26 cellular contexts compared by ENCODE assay signal in genomic region chr15:40241305-40242215, GRCh38. TPM values are rescaled to one million over a fixed set of nuclear protein-coding genes. Genes with fewer than 3 reads are reported as not detected.
DNase-seq lines count a peak whose midpoint lies in the region; ATAC-seq and TF ChIP-seq lines count a peak whose summit lies in the region.
"Had no signal": no experiment of that assay in that cellular context is flagged by ENCODE, and none has a peak within 500 bp of the region (broad histone marks: within the 10 kb centered on the region; RNA-seq: fewer than 3 reads in every experiment).

No MANE protein-coding gene starts in this region.

- H3K4me3 ChIP-seq in right atrium auricular region = no peak overlapping the region
- peak overlapping the region; percentile 58 for H3K4me3 ChIP-seq in epithelial cell of esophagus (ENCODE audit: low read length)
- H3K4me3 ChIP-seq: GM23338, lower lobe of right lung, transverse colon had no signal

- peak; percentile 30 for DNase-seq in right atrium auricular region (ENCODE audit: low spot score)
- no peak for DNase-seq in left cardiac atrium
- DNase-seq in epithelial cell of esophagus (ENCODE audit: low read depth) = no peak
- DNase-seq in osteocyte (ENCODE audit: extremely low spot score, unreplicated experiment) = peak; percentile 81
- DNase-seq in stimulated activated naive CD8-positive, alpha-beta T cell treated with anti-CD3 and anti-CD28 coated beads, Interleukin-15, Interleukin-2, amounts not matched to agents 100 U/mL and 50 U/mL, for 24 hours = no peak
- no peak for DNase-seq in GM13976 (ENCODE audit: low spot score)
- DNase-seq in GDM1 (lab: John Stamatoyannopoulos, UW) = no peak
- DNase-seq: activated CD4-positive, alpha-beta T cell treated with anti-CD3 and anti-CD28 coated beads, Interleukin-2, amount 50 U/mL, for 1 hour; activated gamma-delta T cell treated with Interleukin-2 at 50 U/mL for 16 hours; cortex of kidney; DMS79 treated with DMSO at 0.1 percent for 48 hours; foreskin fibroblast; immature natural killer cell; IMR-90; lower lobe of right lung; NCI-H510A treated with DMSO at 0.1 percent for 48 hours; stimulated activated CD4-positive, alpha-beta T cell treated with anti-CD3 and anti-CD28 coated beads, Interleukin-4, amount 100 ng/mL, for 24 hours; stimulated activated naive CD8-positive, alpha-beta T cell treated with anti-CD3 and anti-CD28 coated beads, Interleukin-15, amount 100 ng/mL, for 72 hours; transverse colon had no signal

- no peaks in the 10 kb centered on the region for H3K36me3 Mint-ChIP-seq in osteocyte (ENCODE audit: unreplicated experiment)
- H3K36me3 Mint-ChIP-seq: brain, immature natural killer cell had no signal

- ATAC-seq in left cardiac atrium (no peak), HG02759 (IDR thresholded peaks at IDR 0.05; ENCODE audit: unreplicated experiment) (no peak)
- ATAC-seq in stimulated activated naive CD8-positive, alpha-beta T cell treated with anti-CD3 and anti-CD28 coated beads, Interleukin-15, Interleukin-2, amounts not matched to agents 100 U/mL and 50 U/mL, for 24 hours = no peak
- ATAC-seq: GM23338; lower lobe of right lung; SK-N-SH treated with all-trans-retinoic acid at 6 μM for 48 hours; stimulated activated naive CD8-positive, alpha-beta T cell treated with anti-CD3 and anti-CD28 coated beads, Interleukin-15, amount 100 ng/mL, for 72 hours had no signal

- peaks cover 0 to 16% of the 10 kb centered on the region in 2 donors for H3K4me1 ChIP-seq in right atrium auricular region

- H3K36me3 ChIP-seq in right atrium auricular region = no peaks in the 10 kb centered on the region
- H3K36me3 ChIP-seq: lower lobe of right lung, transverse colon had no signal

- no peaks in the 10 kb centered on the region for H3K27me3 ChIP-seq in right atrium auricular region

- no peaks in the 10 kb centered on the region for H3K9me3 Mint-ChIP-seq in osteocyte (ENCODE audit: unreplicated experiment)
- H3K9me3 Mint-ChIP-seq: GM23338; immature natural killer cell; stimulated activated naive CD8-positive, alpha-beta T cell treated with anti-CD3 and anti-CD28 coated beads, Interleukin-15, amount 100 ng/mL, for 72 hours; T-helper 2 cell treated with Interferon-gamma antibody and Interleukin-4, amounts not matched to agents 5 μg/mL and 100 μg/mL, for 36 hours had no signal

- no peak overlapping the region for H3K27ac Mint-ChIP-seq in osteocyte (ENCODE audit: unreplicated experiment)
- H3K27ac Mint-ChIP-seq: brain; GM23338; immature natural killer cell; stimulated activated naive CD8-positive, alpha-beta T cell treated with anti-CD3 and anti-CD28 coated beads, Interleukin-15, amount 100 ng/mL, for 72 hours; T-helper 2 cell treated with Interferon-gamma antibody and Interleukin-4, amounts not matched to agents 5 μg/mL and 100 μg/mL, for 36 hours had no signal

- H3K4me1 Mint-ChIP-seq in osteocyte (ENCODE audit: unreplicated experiment) = peaks cover 9% of the 10 kb centered on the region

- in situ Hi-C loops in GM13976 (cut with MboI; ENCODE audit: low sequenced_read_pairs, unreplicated experiment) = no loop called here

- no peak for TF ChIP-seq CTCF in right atrium auricular region (IDR thresholded peaks at IDR 0.05)
- no peak for TF ChIP-seq CTCF in epithelial cell of esophagus (IDR thresholded peaks at IDR 0.05; ENCODE audit: insufficient read depth, low read depth, low read length, missing control alignments)
- no peak for TF ChIP-seq CTCF in osteocyte (IDR thresholded peaks at IDR 0.05)
- no peak for TF ChIP-seq CTCF in GM13976 (IDR thresholded peaks at IDR 0.05; ENCODE audit: borderline replicate concordance, control extremely low read depth, extremely low read depth, insufficient read depth, missing control alignments)

- no peak overlapping the region for H3K27ac ChIP-seq in right atrium auricular region
- H3K27ac ChIP-seq: lower lobe of right lung, transverse colon had no signal

- peaks cover 4% of the 10 kb centered on the region for H3K27me3 Mint-ChIP-seq in osteocyte (ENCODE audit: unreplicated experiment)

- intact Hi-C loops in left cardiac atrium (cut with DNase I) = no loop called here

- H3K9me3 ChIP-seq in right atrium auricular region = no peaks in the 10 kb centered on the region
- H3K9me3 ChIP-seq: lower lobe of right lung, transverse colon had no signal

- no peak overlapping the region for H3K4me3 Mint-ChIP-seq in osteocyte (ENCODE audit: unreplicated experiment)
- H3K4me3 Mint-ChIP-seq: GM23338; immature natural killer cell; stimulated activated naive CD8-positive, alpha-beta T cell treated with anti-CD3 and anti-CD28 coated beads, Interleukin-15, amount 100 ng/mL, for 72 hours; T-helper 2 cell treated with Interferon-gamma antibody and Interleukin-4, amounts not matched to agents 5 μg/mL and 100 μg/mL, for 36 hours had no signal

RNA-seq across cellular contexts. Expression of gene PAK6, which starts 2.7 kb away (rescaled TPM):
- 10 to 100 TPM; 15.3 to 32.5 TPM for total RNA-seq in right atrium auricular region
- total RNA-seq in left cardiac atrium = 10 to 100 TPM in 1 of 2 donors, 1 to 10 TPM in 1; 6.8 to 10.1 TPM
- total RNA-seq in osteocyte = not detected in 2 replicates
- total RNA-seq: IMR-90 had no signal

RNA-seq across cellular contexts. Expression of gene ANKRD63, which starts 41.3 kb away (rescaled TPM):
- 1 to 10 TPM in 1 of 2 donors, under 1 TPM in 1; 0.44 to 1.3 TPM for total RNA-seq in right atrium auricular region
- under 1 TPM in 1 of 2 donors, not detected in 1; 0.65 TPM for total RNA-seq in left cardiac atrium
- total RNA-seq in osteocyte = 0.30 and 0.42 TPM in 2 replicates
- total RNA-seq: IMR-90, lower lobe of right lung, M059J, RPMI7951, transverse colon had no signal

Comparison
In these comparisons a context has a peak if more than half of its experiments do, and no peak if none do; other contexts are left out.
1. DNase-seq: peak in right atrium auricular region (single experiment) and osteocyte (single experiment); none in left cardiac atrium (single experiment), epithelial cell of esophagus (single experiment), stimulated activated naive CD8-positive, alpha-beta T cell treated with anti-CD3 and anti-CD28 coated beads, Interleukin-15, Interleukin-2, amounts not matched to agents 100 U/mL and 50 U/mL, for 24 hours (single experiment), GM13976 (single experiment) and GDM1 (single experiment).